ENCODE assay signal across 21 cellular contexts in the genomic region with DNA sequence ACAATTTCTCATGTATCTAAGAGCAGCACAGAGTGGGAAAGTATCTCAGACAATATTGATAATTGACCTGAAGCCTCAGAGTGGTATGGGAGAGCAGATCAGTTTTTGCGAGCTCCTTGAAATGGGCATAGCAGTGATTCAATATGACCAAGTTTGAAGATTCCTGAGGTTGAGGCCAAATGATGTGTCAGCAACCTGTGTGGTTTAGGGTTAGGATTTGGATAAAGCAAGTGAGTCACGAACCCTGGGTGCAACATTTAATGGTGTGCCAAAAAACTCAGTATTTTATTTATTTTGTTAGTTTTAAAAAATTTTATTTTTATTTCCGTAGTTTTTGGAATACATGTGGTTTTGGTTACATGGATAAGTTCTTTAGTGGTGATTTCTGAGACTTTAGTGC.
DNase-seq lines count a peak whose midpoint lies in the region; ATAC-seq, FAIRE-seq and TF ChIP-seq lines count a peak whose summit lies in the region.
"Had no signal": no experiment of that assay in that cellular context is flagged by ENCODE, and none has a peak within 500 bp of the region (broad histone marks: within the 10 kb centered on the region; RNA-seq: fewer than 3 reads in every experiment).

No MANE protein-coding gene starts in this region.

- intact Hi-C loops in aorta (cut with DNase I) = no loop called here

- H3K36me3 ChIP-seq in astrocyte (ENCODE audit: insufficient read depth, low read length) (no peaks in the 10 kb centered on the region), aorta (ENCODE audit: control insufficient read depth in 1 of 2, insufficient read depth in 2 of 2, low read length in 1 of 2) (no peaks in the 10 kb centered on the region)
- H3K36me3 ChIP-seq: tibial artery had no signal

- no peak overlapping the region for H2AFZ ChIP-seq in astrocyte (ENCODE audit: low read depth, low read length)

- H3K27me3 Mint-ChIP-seq in astrocyte (ENCODE audit: low read depth, unreplicated experiment) = no peaks in the 10 kb centered on the region

- H3K4me3 ChIP-seq in astrocyte (ENCODE audit: insufficient read depth, low read depth, low read length) (no peak overlapping the region), fibroblast of the aortic adventitia (ENCODE audit: low read depth, low read length) (no peak overlapping the region), aorta (ENCODE audit: low read length in 2 of 2) (no peak overlapping the region)
- H3K4me3 ChIP-seq: A549, K562, tibial artery had no signal

- WGBS in aorta, 2 donors = 61 to 66% methylated on average over 3 of the region's 3 CpGs

- no peaks in the 10 kb centered on the region for H3K4me1 Mint-ChIP-seq in astrocyte (ENCODE audit: low read depth, unreplicated experiment)
- H3K4me1 Mint-ChIP-seq: stimulated activated memory B cell treated with anti-CD40 and anti-IgM and Interleukin-4, amounts not matched to agents 10 μg/mL and 1 μg/mL and 100 μg/mL, for 72 hours had no signal

- H3K9me3 Mint-ChIP-seq in astrocyte (ENCODE audit: unreplicated experiment) = peaks cover 2% of the 10 kb centered on the region
- H3K9me3 Mint-ChIP-seq: CD4-positive, alpha-beta T cell; stimulated activated memory B cell treated with anti-CD40 and anti-IgM and Interleukin-4, amounts not matched to agents 10 μg/mL and 1 μg/mL and 100 μg/mL, for 72 hours had no signal

- H3K9me3 ChIP-seq in astrocyte (ENCODE audit: insufficient read depth, low read depth, low read length) (no peaks in the 10 kb centered on the region), aorta (ENCODE audit: control insufficient read depth, low read length) (no peaks in the 10 kb centered on the region)
- H3K9me3 ChIP-seq: A549, tibial artery had no signal

- H3K79me2 ChIP-seq in astrocyte (ENCODE audit: insufficient read depth, low read length) = no peaks in the 10 kb centered on the region

- no peak for FAIRE-seq in astrocyte (lab: Jason Lieb, UNC)
- FAIRE-seq: A549, K562 had no signal

- H3K4me3 Mint-ChIP-seq in astrocyte (ENCODE audit: unreplicated experiment) = no peak overlapping the region
- H3K4me3 Mint-ChIP-seq: CD4-positive, alpha-beta T cell; stimulated activated memory B cell treated with anti-CD40 and anti-IgM and Interleukin-4, amounts not matched to agents 10 μg/mL and 1 μg/mL and 100 μg/mL, for 72 hours had no signal

- H3K27ac Mint-ChIP-seq in astrocyte (ENCODE audit: unreplicated experiment) = no peak overlapping the region
- H3K27ac Mint-ChIP-seq: CD4-positive, alpha-beta T cell; stimulated activated memory B cell treated with anti-CD40 and anti-IgM and Interleukin-4, amounts not matched to agents 10 μg/mL and 1 μg/mL and 100 μg/mL, for 72 hours had no signal

- H3K4me2 ChIP-seq in astrocyte (ENCODE audit: low read length) = no peak overlapping the region
- H3K4me2 ChIP-seq: A549 had no signal

- no peak for ATAC-seq in aorta (ENCODE audit: low FRiP score)
- no peak for ATAC-seq in HG02981 (IDR thresholded peaks at IDR 0.05; ENCODE audit: unreplicated experiment)
- ATAC-seq: A549; K562; left ventricle myocardium superior; stimulated activated memory B cell treated with anti-CD40 and anti-IgM and Interleukin-4, amounts not matched to agents 10 μg/mL and 1 μg/mL and 100 μg/mL, for 72 hours had no signal

- no peaks in the 10 kb centered on the region for H4K20me1 ChIP-seq in astrocyte (ENCODE audit: insufficient read depth, low read length)

- DNase-seq in AG08396 (ENCODE audit: low spot score) (peak; percentile 49), HS-27A (ENCODE audit: low read depth) (peak; percentile 57), astrocyte (ENCODE audit: low read depth) (peak; percentile 91), fibroblast of the aortic adventitia (ENCODE audit: low read depth) (peak; percentile 54), aorta (no peak), NCI-H774 (lab: John Stamatoyannopoulos, UW) (no peak), NCI-H526 (lab: John Stamatoyannopoulos, UW) (no peak)
- DNase-seq: activated effector memory CD4-positive, alpha-beta T cell treated with anti-CD3 and anti-CD28 coated beads, Interleukin-2, amount 50 U/mL, for 16 hours; amniotic stem cell; CD4-positive, alpha-beta T cell; left ventricle myocardium superior; NCI-H1092; NCI-H69; nucleus accumbens; stimulated activated CD4-positive, alpha-beta T cell treated with anti-CD3 and anti-CD28 coated beads, Interleukin-15, amount 100 ng/mL, for 24 hours; tibial artery had no signal

- H3K36me3 Mint-ChIP-seq in astrocyte (ENCODE audit: low read depth, unreplicated experiment) = no peaks in the 10 kb centered on the region
- H3K36me3 Mint-ChIP-seq: stimulated activated memory B cell treated with anti-CD40 and anti-IgM and Interleukin-4, amounts not matched to agents 10 μg/mL and 1 μg/mL and 100 μg/mL, for 72 hours had no signal

- no peak overlapping the region for H3K27ac ChIP-seq in astrocyte (ENCODE audit: low read depth, low read length)
- H3K27ac ChIP-seq in aorta (ENCODE audit: low read depth in 1 of 2, low read length in 2 of 2) = no peak overlapping the region
- H3K27ac ChIP-seq: A549, HL-60, tibial artery had no signal

- H3K27me3 ChIP-seq in astrocyte (ENCODE audit: insufficient read depth, low read length) (peaks cover 2% of the 10 kb centered on the region), aorta (ENCODE audit: control insufficient read depth in 1 of 2, insufficient read depth in 2 of 2, low read length in 1 of 2) (no peaks in the 10 kb centered on the region)

- TF ChIP-seq CTCF in astrocyte (IDR thresholded peaks at IDR 0.05; ENCODE audit: insufficient read depth, low read depth, low read length) (no peak), fibroblast of the aortic adventitia (IDR thresholded peaks at IDR 0.05; ENCODE audit: insufficient read depth, low read length) (no peak)

- no peak overlapping the region for H3K9ac ChIP-seq in astrocyte (ENCODE audit: low read length)

- H3K4me1 ChIP-seq in astrocyte (ENCODE audit: insufficient read depth, low read length) = no peaks in the 10 kb centered on the region
- H3K4me1 ChIP-seq in aorta (ENCODE audit: control insufficient read depth in 1 of 2, insufficient read depth in 2 of 2, low read length in 2 of 2) = no peaks in the 10 kb centered on the region
- H3K4me1 ChIP-seq: A549, tibial artery had no signal

Comparison
In these comparisons a context has a peak if more than half of its experiments do, and no peak if none do; other contexts are left out.
1. DNase-seq: peak in AG08396 (single experiment), HS-27A (single experiment), astrocyte (single experiment) and fibroblast of the aortic adventitia (single experiment); none in aorta (0 of 2), NCI-H774 (single experiment) and NCI-H526 (0 of 2).